ENCODE assay signal across 19 cellular contexts in the genomic region with DNA sequence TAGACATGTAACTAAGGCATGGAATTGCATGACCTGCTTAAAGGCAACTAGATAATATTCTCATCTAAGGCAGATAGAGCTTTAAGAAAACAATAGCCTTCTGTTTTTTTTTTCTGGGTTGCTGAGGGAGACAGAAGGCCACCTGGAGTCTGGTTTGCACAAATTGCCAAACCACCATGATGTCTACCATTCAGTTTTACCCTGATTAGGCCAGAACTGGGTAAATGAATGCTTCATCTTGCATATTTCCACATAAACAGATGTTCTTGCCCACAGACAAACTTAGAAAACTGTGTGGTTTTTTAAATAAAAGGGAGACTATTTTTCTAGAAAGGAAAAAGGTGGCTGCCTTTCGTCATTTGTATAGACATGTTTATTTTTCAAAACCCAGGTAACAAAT.
"Had no signal": no experiment of that assay in that cellular context is flagged by ENCODE, and none has a peak within 500 bp of the region (broad histone marks: within the 10 kb centered on the region; RNA-seq: fewer than 3 reads in every experiment).

No MANE protein-coding gene starts in this region.

- H3K27me3 Mint-ChIP-seq: effector memory CD8-positive, alpha-beta T cell had no signal

- H3K4me1 ChIP-seq: adrenal gland, body of pancreas, esophagus squamous epithelium, foreskin keratinocyte, left lung, tibial artery, uterus had no signal

- H3K27me3 ChIP-seq: adrenal gland, body of pancreas, esophagus squamous epithelium, foreskin keratinocyte, left lung, tibial artery, uterus had no signal

- H3K4me3 Mint-ChIP-seq: effector memory CD8-positive, alpha-beta T cell; nephron progenitor cell had no signal

- DNase-seq: activated CD4-positive, alpha-beta T cell treated with anti-CD3 and anti-CD28 coated beads, Interleukin-2, amount 50 U/mL, for 48 hours; activated gamma-delta T cell treated with Interleukin-2 at 50 U/mL for 16 hours; adrenal gland; body of pancreas; effector memory CD8-positive, alpha-beta T cell; esophagus squamous epithelium; foreskin keratinocyte; left lung; midbrain; nephron progenitor cell; nucleus accumbens; posterior cingulate gyrus; retina; stimulated activated CD4-positive, alpha-beta T cell treated with anti-CD3 and anti-CD28 coated beads, Interleukin-2, amount 100 ng/mL, for 24 hours; stimulated activated naive CD8-positive, alpha-beta T cell treated with anti-CD3 and anti-CD28 coated beads, Interleukin-15, Interleukin-2, amounts not matched to agents 100 U/mL and 50 U/mL, for 24 hours; substantia nigra; tibial artery; uterus had no signal

- H3K9me3 Mint-ChIP-seq: nephron progenitor cell had no signal

- H3K4me1 Mint-ChIP-seq: nephron progenitor cell had no signal

- H3K4me3 ChIP-seq: adrenal gland, body of pancreas, esophagus squamous epithelium, left lung, tibial artery, uterus had no signal

- H3K36me3 Mint-ChIP-seq: activated naive CD4-positive, alpha-beta T cell treated with anti-CD3 and anti-CD28 coated beads, Interleukin-2, amount 50 U/mL, for 72 hours had no signal

- H3K9me3 ChIP-seq: adrenal gland, body of pancreas, esophagus squamous epithelium, left lung, tibial artery, uterus had no signal

- ATAC-seq: activated naive CD4-positive, alpha-beta T cell treated with anti-CD3 and anti-CD28 coated beads, Interleukin-2, amount 50 U/mL, for 72 hours; body of pancreas; effector memory CD8-positive, alpha-beta T cell; foreskin keratinocyte; left lung; stimulated activated naive CD8-positive, alpha-beta T cell treated with anti-CD3 and anti-CD28 coated beads, Interleukin-15, Interleukin-2, amounts not matched to agents 100 U/mL and 50 U/mL, for 24 hours had no signal

- H3K27ac Mint-ChIP-seq: activated naive CD4-positive, alpha-beta T cell treated with anti-CD3 and anti-CD28 coated beads, Interleukin-2, amount 50 U/mL, for 72 hours; effector memory CD8-positive, alpha-beta T cell; nephron progenitor cell had no signal

- H3K27ac ChIP-seq: adrenal gland, body of pancreas, esophagus squamous epithelium, foreskin keratinocyte, left lung, tibial artery, uterus had no signal

- H3K36me3 ChIP-seq: adrenal gland, esophagus squamous epithelium, left lung, tibial artery, uterus had no signal
